20 cellular contexts compared by ENCODE assay signal in genomic region chr22:40308999-40309578, GRCh38. TPM values are rescaled to one million over a fixed set of nuclear protein-coding genes. Genes with fewer than 3 reads are reported as not detected.
DNase-seq lines count a peak whose midpoint lies in the region; ATAC-seq, FAIRE-seq and TF ChIP-seq lines count a peak whose summit lies in the region.
"Had no signal": no experiment of that assay in that cellular context is flagged by ENCODE, and none has a peak within 500 bp of the region (broad histone marks: within the 10 kb centered on the region; RNA-seq: fewer than 3 reads in every experiment).

No MANE protein-coding gene starts in this region.

- intact Hi-C loops in activated naive CD4-positive, alpha-beta T cell treated with anti-CD3 and anti-CD28 coated beads for 36 hours (cut with micrococcal nuclease) = no loop called here
- intact Hi-C loops in transverse colon (cut with DNase I; ENCODE audit: low total_unique reads) = no loop called here

- in situ Hi-C loops in transverse colon (cut with MboI; ENCODE audit: low pct_ligation_motif_present in 1 of 4, low pct_unique_long_range_greater_than_20kb in 1 of 4, low sequenced_read_pairs in 3 of 4) = no loop called here

- H3K36me3 Mint-ChIP-seq in activated naive CD4-positive, alpha-beta T cell treated with anti-CD3 and anti-CD28 coated beads for 36 hours (ENCODE audit: low read depth) = peaks cover 28% of the 10 kb centered on the region
- peaks cover 26% of the 10 kb centered on the region for H3K36me3 Mint-ChIP-seq in activated naive CD8-positive, alpha-beta T cell treated with anti-CD3 and anti-CD28 coated beads for 36 hours
- H3K36me3 Mint-ChIP-seq in mesothelial cell of epicardium = peaks cover 45% of the 10 kb centered on the region

- no peak for TF ChIP-seq CTCF in mesothelial cell of epicardium (IDR thresholded peaks at IDR 0.05; ENCODE audit: unreplicated experiment)
- TF ChIP-seq CTCF in transverse colon (IDR thresholded peaks at IDR 0.05) = no peak
- TF ChIP-seq CTCF in D721Med (IDR thresholded peaks at IDR 0.05; ENCODE audit: insufficient read depth, missing control alignments) = no peak

- TF ChIP-seq EP300 in transverse colon (IDR thresholded peaks at IDR 0.05; ENCODE audit: low read depth) = no peak

- H3K9me3 ChIP-seq in transverse colon = no peaks in the 10 kb centered on the region

- H3K4me3 Mint-ChIP-seq in activated naive CD4-positive, alpha-beta T cell treated with anti-CD3 and anti-CD28 coated beads for 36 hours = no peak overlapping the region
- no peak overlapping the region for H3K4me3 Mint-ChIP-seq in activated naive CD8-positive, alpha-beta T cell treated with anti-CD3 and anti-CD28 coated beads for 36 hours
- H3K4me3 Mint-ChIP-seq in mesothelial cell of epicardium = no peak overlapping the region

- H3K4me3 ChIP-seq in transverse colon = no peak overlapping the region

- H3K27me3 ChIP-seq in transverse colon = no peaks in the 10 kb centered on the region

- TF ChIP-seq POLR2A in transverse colon (IDR thresholded peaks at IDR 0.05) = no peak

- no peak for ATAC-seq in GM18909 (IDR thresholded peaks at IDR 0.05; ENCODE audit: poor library complexity, unreplicated experiment)
- ATAC-seq: right cardiac atrium had no signal

- no peak for FAIRE-seq in D721Med (lab: Jason Lieb, UNC)
- FAIRE-seq: bronchial epithelial cell, G401.6, GM12892, TTC549 had no signal

- H3K4me1 ChIP-seq in transverse colon = peaks cover 4 to 29% (median 12%) of the 10 kb centered on the region in 4 donors

- WGBS in transverse colon (ENCODE audit: low coverage in 1 of 2), 2 donors = 85 to 93% methylated on average over 5 to 6 of the region's 6 CpGs

- H3K9me3 Mint-ChIP-seq in activated naive CD4-positive, alpha-beta T cell treated with anti-CD3 and anti-CD28 coated beads for 36 hours = no peaks in the 10 kb centered on the region
- no peaks in the 10 kb centered on the region for H3K9me3 Mint-ChIP-seq in activated naive CD8-positive, alpha-beta T cell treated with anti-CD3 and anti-CD28 coated beads for 36 hours
- no peaks in the 10 kb centered on the region for H3K9me3 Mint-ChIP-seq in mesothelial cell of epicardium

- peaks cover 32% of the 10 kb centered on the region for H3K4me1 Mint-ChIP-seq in activated naive CD4-positive, alpha-beta T cell treated with anti-CD3 and anti-CD28 coated beads for 36 hours (ENCODE audit: low read depth)
- H3K4me1 Mint-ChIP-seq in activated naive CD8-positive, alpha-beta T cell treated with anti-CD3 and anti-CD28 coated beads for 36 hours = peaks cover 33% of the 10 kb centered on the region
- H3K4me1 Mint-ChIP-seq in mesothelial cell of epicardium = peaks cover 6% of the 10 kb centered on the region

- DNase-seq in activated naive CD4-positive, alpha-beta T cell treated with anti-CD3 and anti-CD28 coated beads for 36 hours = no peak
- no peak for DNase-seq in activated naive CD4-positive, alpha-beta T cell treated with anti-CD3 and anti-CD28 coated beads, Interleukin-2, amount 50 U/mL, for 16 hours
- DNase-seq in activated naive CD8-positive, alpha-beta T cell treated with anti-CD3 and anti-CD28 coated beads for 36 hours = no peak
- no peak for DNase-seq in mesothelial cell of epicardium (ENCODE audit: low spot score in 2 of 2, unreplicated experiment in 2 of 2)
- DNase-seq in transverse colon = no peak
- no peak for DNase-seq in GOT3 (lab: John Stamatoyannopoulos, UW)
- DNase-seq in D721Med (ENCODE audit: insufficient read length, low spot score) = no peak
- DNase-seq: activated gamma-delta T cell, H7, kidney glomerular epithelial cell, midbrain, NCI-H69, OCI-M1, right cardiac atrium had no signal

- no peaks in the 10 kb centered on the region for H3K27me3 Mint-ChIP-seq in activated naive CD4-positive, alpha-beta T cell treated with anti-CD3 and anti-CD28 coated beads for 36 hours (ENCODE audit: low read depth)
- H3K27me3 Mint-ChIP-seq in activated naive CD8-positive, alpha-beta T cell treated with anti-CD3 and anti-CD28 coated beads for 36 hours = no peaks in the 10 kb centered on the region
- no peaks in the 10 kb centered on the region for H3K27me3 Mint-ChIP-seq in mesothelial cell of epicardium (ENCODE audit: low read depth)

- H3K27ac ChIP-seq in transverse colon = peak overlapping the region; percentile 65 to 75 (median 70)
- H3K27ac ChIP-seq: HL-60 had no signal

- CTCF ChIA-PET in activated naive CD4-positive, alpha-beta T cell treated with anti-CD3 and anti-CD28 coated beads for 36 hours (lab: Charles Lee) = interaction anchor here (0.5 to 2.0 kb wide), 4 partner anchors 9 to 1093 kb away, joined by 3 to 7 read pairs (median 4); partner anchors contain the start of gene ADSL

- H3K27ac Mint-ChIP-seq in activated naive CD4-positive, alpha-beta T cell treated with anti-CD3 and anti-CD28 coated beads for 36 hours = peak overlapping the region; percentile 62
- peak overlapping the region; percentile 83 for H3K27ac Mint-ChIP-seq in activated naive CD8-positive, alpha-beta T cell treated with anti-CD3 and anti-CD28 coated beads for 36 hours
- H3K27ac Mint-ChIP-seq in mesothelial cell of epicardium = peak overlapping the region; percentile 70

- H3K36me3 ChIP-seq in transverse colon = peaks cover 0 to 62% (median 10%) of the 10 kb centered on the region in 4 donors

RNA-seq across cellular contexts. Expression of gene ADSL, which starts 37.2 kb away (rescaled TPM):
- total RNA-seq in activated naive CD4-positive, alpha-beta T cell treated with anti-CD3 and anti-CD28 coated beads for 36 hours = 100 to 1,000 TPM; 125 to 129 TPM
- 100 to 1,000 TPM; 174 to 178 TPM for total RNA-seq in activated naive CD8-positive, alpha-beta T cell treated with anti-CD3 and anti-CD28 coated beads for 36 hours
- total RNA-seq in mesothelial cell of epicardium = 73.4 to 77.8 TPM (median 77.7 TPM) in 3 replicates
- total RNA-seq in transverse colon = 10 to 100 TPM; 13.5 to 70.7 (median 41.8) TPM
